Comparison of ENCODE assay signal across 8 cellular contexts in the genomic region with DNA sequence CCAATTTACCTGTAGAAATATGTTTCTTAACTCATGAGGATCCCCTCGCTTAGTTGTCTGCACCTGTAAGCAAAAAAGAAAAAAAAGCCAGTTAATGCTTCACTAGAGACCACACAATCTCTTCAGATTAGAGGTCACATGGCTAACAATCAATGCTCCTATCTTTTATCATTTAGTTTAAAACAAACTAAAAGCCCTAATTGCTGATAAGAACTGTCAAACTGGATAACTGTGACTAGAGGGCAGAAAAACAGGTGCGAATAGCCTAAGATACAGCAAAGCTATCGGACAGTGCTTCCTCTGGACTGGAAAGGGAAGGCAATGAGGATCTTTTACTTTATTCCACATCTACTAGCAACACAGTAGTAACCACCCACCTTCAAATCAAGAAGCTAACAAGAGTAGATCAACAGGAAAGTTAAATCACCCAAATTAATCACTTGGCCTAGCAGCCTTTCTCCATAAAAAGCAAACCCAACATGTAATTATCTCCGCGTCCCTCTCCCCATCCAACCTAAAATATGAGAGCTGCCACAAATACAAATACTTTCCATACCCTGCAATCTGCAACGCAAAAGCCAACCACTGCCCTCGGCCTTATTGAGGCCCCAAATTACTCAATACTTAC. TPM values are rescaled to one million over a fixed set of nuclear protein-coding genes. Genes with fewer than 3 reads are reported as not detected.
A peak's percentile ranks its signal among the peaks of the same experiment; 100 is the strongest.
DNase-seq lines count a peak whose midpoint lies in the region; ATAC-seq lines count a peak whose summit lies in the region.

No MANE protein-coding gene starts in this region.

- H3K4me1 Mint-ChIP-seq in stimulated activated naive CD8-positive, alpha-beta T cell treated with anti-CD3 and anti-CD28 coated beads, Interleukin-15, Interleukin-2, amounts not matched to agents 100 ng/mL and 50 ng/mL, for 24 hours (ENCODE audit: low read depth), result peaks cover 36% of the 10 kb centered on the region
- H3K4me1 Mint-ChIP-seq in T-helper 17 cell, result peaks cover 32% of the 10 kb centered on the region

- H3K36me3 Mint-ChIP-seq in stimulated activated naive CD8-positive, alpha-beta T cell treated with anti-CD3 and anti-CD28 coated beads, Interleukin-15, Interleukin-2, amounts not matched to agents 100 ng/mL and 50 ng/mL, for 24 hours (ENCODE audit: low read depth), result peaks cover 29% of the 10 kb centered on the region
- peaks cover 12% of the 10 kb centered on the region for H3K36me3 Mint-ChIP-seq in T-helper 17 cell (ENCODE audit: low read depth)

- peak overlapping the region; percentile 92 for H3K27ac Mint-ChIP-seq in stimulated activated naive CD8-positive, alpha-beta T cell treated with anti-CD3 and anti-CD28 coated beads, Interleukin-15, Interleukin-2, amounts not matched to agents 100 ng/mL and 50 ng/mL, for 24 hours
- H3K27ac Mint-ChIP-seq in T-helper 17 cell, result peak overlapping the region; percentile 94

- H3K9me3 ChIP-seq in T-helper 17 cell (ENCODE audit: control insufficient read depth, low read length, poor library complexity, severe bottlenecking), result no peaks in the 10 kb centered on the region

- H3K4me3 Mint-ChIP-seq in stimulated activated naive CD8-positive, alpha-beta T cell treated with anti-CD3 and anti-CD28 coated beads, Interleukin-15, Interleukin-2, amounts not matched to agents 100 ng/mL and 50 ng/mL, for 24 hours, result peak overlapping the region; percentile 97
- peak overlapping the region; percentile 99 for H3K4me3 Mint-ChIP-seq in T-helper 17 cell

- no peaks in the 10 kb centered on the region for H3K9me3 Mint-ChIP-seq in stimulated activated naive CD8-positive, alpha-beta T cell treated with anti-CD3 and anti-CD28 coated beads, Interleukin-15, Interleukin-2, amounts not matched to agents 100 ng/mL and 50 ng/mL, for 24 hours

- ATAC-seq in stimulated activated naive CD8-positive, alpha-beta T cell treated with anti-CD3 and anti-CD28 coated beads, Interleukin-15, Interleukin-2, amounts not matched to agents 100 U/mL and 50 U/mL, for 24 hours, result no peak
- ATAC-seq in T-helper 17 cell (no peak), HG03442 (IDR thresholded peaks at IDR 0.05; ENCODE audit: unreplicated experiment) (no peak), HG03025 (IDR thresholded peaks at IDR 0.05; ENCODE audit: low FRiP score, unreplicated experiment) (no peak)

- H3K27me3 Mint-ChIP-seq in stimulated activated naive CD8-positive, alpha-beta T cell treated with anti-CD3 and anti-CD28 coated beads, Interleukin-15, Interleukin-2, amounts not matched to agents 100 ng/mL and 50 ng/mL, for 24 hours, result no peaks in the 10 kb centered on the region
- H3K27me3 Mint-ChIP-seq in T-helper 17 cell, result no peaks in the 10 kb centered on the region

- no peak for DNase-seq in stimulated activated naive CD8-positive, alpha-beta T cell treated with anti-CD3 and anti-CD28 coated beads, Interleukin-15, Interleukin-2, amounts not matched to agents 100 U/mL and 50 U/mL, for 24 hours
- DNase-seq in T-helper 17 cell (no peak), glomerular visceral epithelial cell (ENCODE audit: extremely low spot score) (peak; percentile 8), renal cortical epithelial cell (ENCODE audit: low read depth) (peak; percentile 14), NCI-H1092 treated with DMSO at 0.1 percent for 48 hours (lab: John Stamatoyannopoulos, UW) (no peak)

RNA-seq across cellular contexts. Expression of a gene that starts 0.7 kb away (rescaled TPM):
- total RNA-seq in T-helper 17 cell (10 to 100 TPM; 11.0 to 15.5 TPM), renal cortical epithelial cell (17.3 and 17.9 TPM in 2 replicates)

RNA-seq across cellular contexts. Expression of a gene that starts 29.0 kb away (rescaled TPM):
- total RNA-seq in T-helper 17 cell, result 10 to 100 TPM; 20.8 to 22.3 TPM
- 39.8 and 60.1 TPM in 2 replicates for total RNA-seq in renal cortical epithelial cell

Comparison
In these comparisons a context has a peak if more than half of its experiments do, and no peak if none do; other contexts are left out.
1. DNase-seq: peak in glomerular visceral epithelial cell (single experiment) and renal cortical epithelial cell (single experiment); none in stimulated activated naive CD8-positive, alpha-beta T cell treated with anti-CD3 and anti-CD28 coated beads, Interleukin-15, Interleukin-2, amounts not matched to agents 100 U/mL and 50 U/mL, for 24 hours (single experiment), T-helper 17 cell (0 of 3) and NCI-H1092 treated with DMSO at 0.1 percent for 48 hours (single experiment).